In genomic region chr15:83549563-83549962, GRCh38 we compare ENCODE assay signal across 25 cellular contexts.
"Had no signal": no experiment of that assay in that cellular context is flagged by ENCODE, and none has a peak within 500 bp of the region (broad histone marks: within the 10 kb centered on the region; RNA-seq: fewer than 3 reads in every experiment).

No MANE protein-coding gene starts in this region.

- H3K27ac ChIP-seq: adrenal gland, brain microvascular endothelial cell, esophagus squamous epithelium, gastrocnemius medialis, left ventricle myocardium inferior, neutrophil, stomach, suprapubic skin, tibial nerve had no signal

- H3K4me3 ChIP-seq: adrenal gland, esophagus squamous epithelium, gastrocnemius medialis, left ventricle myocardium inferior, lung, stomach, suprapubic skin, tibial nerve had no signal

- H3K9me3 ChIP-seq: adrenal gland, esophagus squamous epithelium, neutrophil, suprapubic skin had no signal

- H3K36me3 ChIP-seq: adrenal gland, brain microvascular endothelial cell, esophagus squamous epithelium, gastrocnemius medialis, left ventricle myocardium inferior, neutrophil, stomach, suprapubic skin, tibial nerve had no signal

- H3K4me1 ChIP-seq: adrenal gland, esophagus squamous epithelium, gastrocnemius medialis, left ventricle myocardium inferior, stomach, suprapubic skin, tibial nerve had no signal

- DNase-seq: activated CD4-positive, alpha-beta T cell treated with anti-CD3 and anti-CD28 coated beads for 36 hours; activated CD4-positive, CD25-positive, alpha-beta regulatory T cell; activated CD8-positive, alpha-beta T cell treated with anti-CD3 and anti-CD28 coated beads, Interleukin-2, amount 10 ng/mL, durations not matched to agents 7 days and 5 days; activated effector memory CD4-positive, alpha-beta T cell treated with anti-CD3 and anti-CD28 coated beads, Interleukin-2, amount 50 U/mL, for 16 hours; activated naive CD4-positive, alpha-beta T cell treated with anti-CD3 and anti-CD28 coated beads for 36 hours; activated naive CD8-positive, alpha-beta T cell treated with anti-CD3 and anti-CD28 coated beads for 36 hours; activated T-cell treated with anti-CD3 and anti-CD28 coated beads, Interleukin-2, amount 50 U/mL, for 1 hour; adrenal gland; brain microvascular endothelial cell; cortex of kidney; esophagus squamous epithelium; gastrocnemius medialis; glutamatergic neuron; islet precursor cell; left ventricle myocardium inferior; retina; stimulated activated CD4-positive, alpha-beta T cell treated with anti-CD3 and anti-CD28 coated beads, Interleukin-15, amount 100 ng/mL, for 24 hours; stimulated activated CD4-positive, alpha-beta T cell treated with anti-CD3 and anti-CD28 coated beads, Interleukin-2, amount 100 ng/mL, for 24 hours; stimulated activated naive B cell treated with anti-CD40 and anti-IgM and Interleukin-4, amounts not matched to agents 10 μg/mL and 1 μg/mL and 100 μg/mL, for 72 hours; stomach; T-helper 1 cell had no signal

- H3K27me3 ChIP-seq: brain microvascular endothelial cell, esophagus squamous epithelium, neutrophil, suprapubic skin, tibial nerve had no signal
